Comparison of ENCODE assay signal across 7 cellular contexts in the genomic region with DNA sequence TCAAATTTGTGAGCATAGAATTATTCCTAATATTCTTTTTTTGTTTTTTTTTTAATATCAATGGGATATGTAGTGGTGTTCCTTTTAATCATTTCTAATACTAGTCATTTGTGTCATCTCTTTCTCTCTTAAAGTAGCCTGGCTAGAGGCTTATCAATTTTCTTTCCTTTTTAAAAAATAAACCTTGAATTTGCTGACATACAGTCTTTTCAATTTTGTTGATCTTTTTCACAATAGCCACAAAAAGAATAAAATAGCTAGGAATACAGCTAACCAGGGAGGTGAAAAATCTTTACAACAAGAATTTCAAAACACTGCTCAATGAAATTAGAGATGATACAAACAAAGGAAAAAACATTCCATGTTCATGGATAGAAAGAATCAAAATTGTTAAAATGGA.
"Had no signal": no experiment of that assay in that cellular context is flagged by ENCODE, and none has a peak within 500 bp of the region (broad histone marks: within the 10 kb centered on the region; RNA-seq: fewer than 3 reads in every experiment).

No MANE protein-coding gene starts in this region.

- DNase-seq: GDM1, GF-D8 had no signal

- H3K4me3 ChIP-seq: GM12878 had no signal

- ATAC-seq: GM12878 had no signal

- FAIRE-seq: GM12878, GM12891, GM12892, GM18507, GM19239 had no signal
